1 cellular context compared by ENCODE assay signal in genomic region chr5:176379881-176380280, GRCh38.
TF ChIP-seq lines count a peak whose summit lies in the region.

No MANE protein-coding gene starts in this region.

TF ChIP-seq in endothelial cell of umbilical vein, 7 proteins besides CTCF, POLR2A, EP300 and RAD21:
- TF ChIP-seq JUN (IDR thresholded peaks at IDR 0.05; ENCODE audit: borderline replicate concordance, insufficient read depth, insufficient read length, low read depth) (no peak), GATA2 (IDR thresholded peaks at IDR 0.05; ENCODE audit: insufficient read depth, insufficient read length, low read depth, low read length) (no peak), POLR2AphosphoS5 (IDR thresholded peaks at IDR 0.05; ENCODE audit: insufficient read depth, low read depth, low read length) (no peak)
TF ChIP-seq in endothelial cell of umbilical vein: peak in this region for 0.
